ENCODE assay signal across 10 cellular contexts in the genomic region with DNA sequence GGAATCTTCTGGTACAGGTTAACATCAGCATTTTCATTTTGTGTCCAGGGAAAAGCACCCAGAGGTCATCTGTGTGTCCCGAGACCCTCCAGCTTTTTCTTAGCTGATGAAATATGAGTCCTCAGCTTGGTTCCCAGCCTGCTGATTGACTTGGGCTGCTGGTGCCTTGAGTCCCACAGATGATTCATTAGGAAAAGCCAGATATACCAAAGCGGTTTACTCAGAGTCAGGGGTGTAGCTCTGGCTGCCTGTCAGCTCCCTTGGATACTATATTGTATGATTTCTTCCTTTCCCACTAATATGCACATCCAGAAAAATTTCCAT. TPM values are rescaled to one million over a fixed set of nuclear protein-coding genes. Genes with fewer than 3 reads are reported as not detected.
DNase-seq lines count a peak whose midpoint lies in the region; ATAC-seq and TF ChIP-seq lines count a peak whose summit lies in the region.
"Had no signal": no experiment of that assay in that cellular context is flagged by ENCODE, and none has a peak within 500 bp of the region (broad histone marks: within the 10 kb centered on the region; RNA-seq: fewer than 3 reads in every experiment).

No MANE protein-coding gene starts in this region.

- H3K4me1 ChIP-seq in ascending aorta (no peaks in the 10 kb centered on the region), heart left ventricle (peaks cover 0 to 4% (median 0%) of the 10 kb centered on the region in 12 donors), smooth muscle cell (ENCODE audit: low read depth) (no peaks in the 10 kb centered on the region)

- 67 to 71% (median 70%) methylated on average over 2 of the region's 2 CpGs for WGBS in heart left ventricle, 4 donors
- 51% methylated on average over 2 of the region's 2 CpGs for WGBS in smooth muscle cell (ENCODE audit: low lambda C conversion rate)

- no peaks in the 10 kb centered on the region for H3F3A ChIP-seq in smooth muscle cell (ENCODE audit: low read depth)

- H4K20me1 ChIP-seq in smooth muscle cell (ENCODE audit: low read depth): no peaks in the 10 kb centered on the region

- peak overlapping the region; percentile 12 for H3K4me2 ChIP-seq in smooth muscle cell

- ATAC-seq in heart left ventricle (peak; percentile 79 to 95 (median 84)), HG03354 (IDR thresholded peaks at IDR 0.05; ENCODE audit: poor library complexity, severe bottlenecking, unreplicated experiment) (no peak), HG02852 (IDR thresholded peaks at IDR 0.05; ENCODE audit: unreplicated experiment) (no peak)
- ATAC-seq: activated CD8-positive, alpha-beta T cell treated with anti-CD3 and anti-CD28 coated beads, Interleukin-2, amount 10 ng/mL, durations not matched to agents 7 days and 5 days had no signal

- intact Hi-C loops in ascending aorta (cut with DNase I): no loop called here
- intact Hi-C loops in heart left ventricle (cut with DNase I): no loop called here

- H3K9me3 ChIP-seq in ascending aorta (no peaks in the 10 kb centered on the region), heart left ventricle (no peaks in the 10 kb centered on the region), smooth muscle cell (replicated peaks; ENCODE audit: low read depth) (no peaks in the 10 kb centered on the region)

- H3K9ac ChIP-seq in smooth muscle cell (ENCODE audit: low read depth): peak overlapping the region; percentile 49

- H3K4me3 ChIP-seq in ascending aorta (no peak overlapping the region), heart left ventricle (no peak overlapping the region), smooth muscle cell (no peak overlapping the region)

- no peak for TF ChIP-seq POLR2A in heart left ventricle (IDR thresholded peaks at IDR 0.05)

- H3K79me2 ChIP-seq in smooth muscle cell (ENCODE audit: low read depth): no peaks in the 10 kb centered on the region

- peak overlapping the region; percentile 38 to 72 for H3K27ac ChIP-seq in ascending aorta
- H3K27ac ChIP-seq in heart left ventricle: peak overlapping the region in 9 of 12 donors; percentile 14 to 71 (median 35)
- H3K27ac ChIP-seq in smooth muscle cell (ENCODE audit: low read depth): peak overlapping the region; percentile 81

- TF ChIP-seq CTCF in ascending aorta (IDR thresholded peaks at IDR 0.05): no peak
- TF ChIP-seq CTCF in heart left ventricle (IDR thresholded peaks at IDR 0.05): no peak
- TF ChIP-seq CTCF in smooth muscle cell (IDR thresholded peaks at IDR 0.05; ENCODE audit: borderline replicate concordance, insufficient read depth, poor library complexity, severe bottlenecking): no peak

- H2AFZ ChIP-seq in smooth muscle cell (ENCODE audit: low read depth): no peak overlapping the region

- H3K27me3 ChIP-seq in ascending aorta (no peaks in the 10 kb centered on the region), heart left ventricle (no peaks in the 10 kb centered on the region), smooth muscle cell (ENCODE audit: low read depth) (no peaks in the 10 kb centered on the region)

- DNase-seq in GM03348 (ENCODE audit: low spot score): peak; percentile 79
- DNase-seq in ascending aorta (ENCODE audit: low spot score in 2 of 2): no peak
- DNase-seq in heart left ventricle: peak in 3 of 5 donors; percentile 24 to 60 (median 50)
- DNase-seq in smooth muscle cell (lab: John Stamatoyannopoulos, UW; ENCODE audit: unreplicated experiment): no peak
- DNase-seq in NCI-H524 (lab: John Stamatoyannopoulos, UW): no peak
- no peak for DNase-seq in T-helper 9 cell
- DNase-seq: activated CD8-positive, alpha-beta T cell treated with anti-CD3 and anti-CD28 coated beads, Interleukin-2, amount 10 ng/mL, durations not matched to agents 7 days and 5 days; NCI-H345 had no signal

- H3K36me3 ChIP-seq in ascending aorta (peaks cover 3 to 24% of the 10 kb centered on the region in 2 donors), heart left ventricle (peaks cover 0 to 64% (median 30%) of the 10 kb centered on the region in 9 donors), smooth muscle cell (ENCODE audit: low read depth) (no peaks in the 10 kb centered on the region)

RNA-seq across cellular contexts. Expression of a gene that starts 43.7 kb away (rescaled TPM):
- total RNA-seq in ascending aorta (not detected), heart left ventricle (under 1 TPM in 2 of 9 donors, not detected in 7; 0.08 to 0.15 TPM), smooth muscle cell (0.09 and 0.13 TPM in 2 replicates)
- polyA plus RNA-seq in heart left ventricle (under 1 TPM in 1 of 2 donors, not detected in 1; 0.04 TPM), smooth muscle cell (0.26 and 0.58 TPM in 2 replicates)
- total RNA-seq: activated CD8-positive, alpha-beta T cell treated with anti-CD3 and anti-CD28 coated beads, Interleukin-2, amount 10 ng/mL, durations not matched to agents 7 days and 5 days had no signal

Comparison
In these comparisons a context has a peak if more than half of its experiments do, and no peak if none do; other contexts are left out.
1. DNase-seq: peak in GM03348 (single experiment) and heart left ventricle (3 of 5); none in ascending aorta (0 of 2), smooth muscle cell (single experiment), NCI-H524 (0 of 2) and T-helper 9 cell (single experiment).
2. ATAC-seq: peak in heart left ventricle (4 of 4); none in HG03354 (single experiment) and HG02852 (single experiment).
3. Peak in every context shown above with its lines, with median percentiles within 50 percentile points of each other: H3K27ac ChIP-seq.